8 cellular contexts compared by ENCODE assay signal in the genomic region with DNA sequence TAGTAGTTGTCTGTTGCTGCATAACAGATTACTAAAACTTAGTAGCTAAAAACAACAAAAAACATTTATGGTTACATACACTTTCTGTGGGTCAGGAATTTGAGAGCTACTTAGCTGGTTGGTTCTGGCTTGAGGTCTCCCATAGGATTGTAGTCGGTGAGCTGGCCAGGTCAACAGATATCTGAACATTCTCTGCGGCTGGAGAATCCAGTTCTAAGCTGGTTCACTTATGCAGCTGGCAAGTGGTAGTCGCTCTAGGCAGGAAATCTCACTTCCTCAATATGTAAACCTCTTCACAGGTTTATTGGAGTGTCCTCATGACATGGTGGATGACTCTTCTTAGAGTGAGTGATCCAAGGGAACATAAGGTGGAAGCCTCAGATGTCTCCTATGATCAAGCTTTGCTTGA.
A peak's percentile ranks its signal among the peaks of the same experiment; 100 is the strongest.
DNase-seq lines count a peak whose midpoint lies in the region; ATAC-seq and TF ChIP-seq lines count a peak whose summit lies in the region.

No MANE protein-coding gene starts in this region.

- H3K27me3 ChIP-seq in MM.1S (replicated peaks; ENCODE audit: insufficient read depth, low read length) (no peaks in the 10 kb centered on the region), brain microvascular endothelial cell (replicated peaks) (no peaks in the 10 kb centered on the region), psoas muscle (ENCODE audit: insufficient read depth in 3 of 3, low read length in 2 of 3) (no peaks in the 10 kb centered on the region)

- no peaks in the 10 kb centered on the region for H3K36me3 ChIP-seq in MM.1S (replicated peaks; ENCODE audit: insufficient read depth, low read length)
- no peaks in the 10 kb centered on the region for H3K36me3 ChIP-seq in brain microvascular endothelial cell (replicated peaks)
- no peaks in the 10 kb centered on the region for H3K36me3 ChIP-seq in psoas muscle (ENCODE audit: insufficient read depth in 1 of 2, low read depth in 1 of 2)

- peak; percentile 85 for ATAC-seq in GM18508 (IDR thresholded peaks at IDR 0.05; ENCODE audit: insufficient read depth, unreplicated experiment)
- ATAC-seq in GM21737 (IDR thresholded peaks at IDR 0.05; ENCODE audit: unreplicated experiment): peak; percentile 67
- no peak for ATAC-seq in psoas muscle

- no peaks in the 10 kb centered on the region for H3F3A ChIP-seq in MM.1S (ENCODE audit: insufficient read depth, low read length)

- DNase-seq in MM.1S: peak; percentile 37
- DNase-seq in brain microvascular endothelial cell: peak; percentile 20
- no peak for DNase-seq in HK-2 (ENCODE audit: unreplicated experiment)
- DNase-seq in NCI-H2227 treated with DMSO at 0.1 percent for 48 hours (lab: John Stamatoyannopoulos, UW): no peak
- DNase-seq in activated CD4-positive, alpha-beta T cell treated with anti-CD3 and anti-CD28 coated beads for 1 hour: no peak
- no peak for DNase-seq in psoas muscle

- H3K4me2 ChIP-seq in MM.1S (ENCODE audit: low read depth, low read length): no peak overlapping the region

- H3K9me3 ChIP-seq in MM.1S (replicated peaks; ENCODE audit: insufficient read depth, low read length): no peaks in the 10 kb centered on the region
- H3K9me3 ChIP-seq in psoas muscle: no peaks in the 10 kb centered on the region

- intact Hi-C loops in psoas muscle (cut with DNase I): no loop called here

- H3K9ac ChIP-seq in MM.1S (ENCODE audit: low read length): no peak overlapping the region

- TF ChIP-seq CTCF in MM.1S (IDR thresholded peaks at IDR 0.05; ENCODE audit: low read length) (no peak), brain microvascular endothelial cell (IDR thresholded peaks at IDR 0.05; ENCODE audit: low read depth, low read length, missing control alignments) (no peak), psoas muscle (IDR thresholded peaks at IDR 0.05) (no peak)

- no peak overlapping the region for H2AFZ ChIP-seq in MM.1S (ENCODE audit: low read length)

- peaks cover 36% of the 10 kb centered on the region for H3K4me1 ChIP-seq in MM.1S (ENCODE audit: low read length)
- H3K4me1 ChIP-seq in psoas muscle: peaks cover 8% of the 10 kb centered on the region

- 30 to 38% (median 32%) methylated on average over 3 of the region's 3 CpGs for WGBS in psoas muscle, 3 donors

- H4K20me1 ChIP-seq in MM.1S (ENCODE audit: insufficient read depth, low read length): no peaks in the 10 kb centered on the region

- peaks cover 53% of the 10 kb centered on the region for H3K79me2 ChIP-seq in MM.1S (ENCODE audit: low read length)

- in situ Hi-C loops in brain microvascular endothelial cell (cut with HindIII; ENCODE audit: low pct_ligation_motif_present, low sequenced_read_pairs): no loop called here

- no peaks in the 10 kb centered on the region for H3K9me2 ChIP-seq in MM.1S (replicated peaks; ENCODE audit: insufficient read depth, low read length)

- H3K4me3 ChIP-seq in MM.1S (ENCODE audit: low read length) (no peak overlapping the region), brain microvascular endothelial cell (ENCODE audit: low read depth, low read length) (no peak overlapping the region), psoas muscle (no peak overlapping the region)

- H3K27ac ChIP-seq in MM.1S (ENCODE audit: low read length) (no peak overlapping the region), brain microvascular endothelial cell (no peak overlapping the region), psoas muscle (no peak overlapping the region)

Comparison
In these comparisons a context has a peak if more than half of its experiments do, and no peak if none do; other contexts are left out.
1. ATAC-seq: peak in GM18508 (single experiment) and GM21737 (single experiment); none in psoas muscle (0 of 4).
2. DNase-seq: peak in MM.1S (single experiment) and brain microvascular endothelial cell (single experiment); none in HK-2 (single experiment), NCI-H2227 treated with DMSO at 0.1 percent for 48 hours (single experiment), activated CD4-positive, alpha-beta T cell treated with anti-CD3 and anti-CD28 coated beads for 1 hour (single experiment) and psoas muscle (0 of 2).